13 cellular contexts compared by ENCODE assay signal in the genomic region with DNA sequence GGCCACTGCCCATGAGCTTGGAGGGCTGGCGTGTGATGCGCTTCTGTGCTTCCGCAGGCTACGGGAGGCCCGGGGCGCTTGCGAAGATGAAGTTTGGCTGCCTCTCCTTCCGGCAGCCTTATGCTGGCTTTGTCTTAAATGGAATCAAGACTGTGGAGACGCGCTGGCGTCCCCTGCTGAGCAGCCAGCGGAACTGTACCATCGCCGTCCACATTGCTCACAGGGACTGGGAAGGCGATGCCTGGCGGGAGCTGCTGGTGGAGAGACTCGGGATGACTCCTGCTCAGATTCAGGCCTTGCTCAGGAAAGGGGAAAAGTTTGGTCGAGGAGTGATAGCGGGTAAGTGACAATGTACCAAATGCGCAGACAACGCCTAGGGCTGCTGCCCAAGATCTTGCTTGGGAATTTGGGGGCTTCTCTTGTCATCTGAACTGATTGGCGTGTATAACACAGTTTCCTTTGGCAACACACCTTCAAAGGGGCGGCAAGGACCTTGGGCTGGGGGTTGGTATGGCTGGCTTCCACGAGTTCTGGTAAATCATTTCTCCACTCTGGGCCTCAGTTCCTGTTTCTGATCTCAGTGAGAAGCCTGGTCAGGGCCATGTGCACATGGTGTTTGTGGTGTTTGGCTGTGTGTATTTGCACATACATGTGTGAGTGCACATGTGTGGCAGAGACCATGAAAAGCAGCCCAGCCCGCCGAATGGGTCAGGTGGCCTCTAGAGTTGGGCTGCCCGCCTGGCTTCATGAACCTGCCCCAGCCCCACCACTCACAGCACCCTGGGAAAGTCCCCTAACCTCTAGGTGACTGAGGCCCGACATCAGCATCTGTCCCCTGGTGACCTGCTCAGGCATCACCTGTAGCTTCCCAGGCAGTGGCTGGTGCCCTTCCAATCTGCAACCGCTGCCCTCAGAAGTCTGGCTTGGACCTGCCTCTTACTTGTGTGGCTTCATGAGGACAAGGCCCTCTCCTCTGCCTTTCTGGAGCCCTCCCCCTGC. TPM values are rescaled to one million over a fixed set of nuclear protein-coding genes. Genes with fewer than 3 reads are reported as not detected.
A peak's percentile ranks its signal among the peaks of the same experiment; 100 is the strongest.
DNase-seq lines count a peak whose midpoint lies in the region; ATAC-seq, FAIRE-seq and TF ChIP-seq lines count a peak whose summit lies in the region.
"Not testable (repeated sequence)": the region's sequence is repeated elsewhere in the genome, so short reads cannot be mapped to it uniquely, and the experiment has no call there.
"Had no signal": no experiment of that assay in that cellular context is flagged by ENCODE, and none has a peak within 500 bp of the region (broad histone marks: within the 10 kb centered on the region; RNA-seq: fewer than 3 reads in every experiment).

No MANE protein-coding gene starts in this region.

- H3K27ac ChIP-seq in GM23248; IMR-90 (ENCODE audit: insufficient read depth, low read length); PC-9; endothelial cell of umbilical vein (ENCODE audit: insufficient read depth, low read depth, low read length); mesenchymal stem cell (ENCODE audit: low read length, poor library complexity, severe bottlenecking): not testable (repeated sequence)

- ATAC-seq in IMR-90 (ENCODE audit: low read depth) = not testable (repeated sequence)

- H3K4ac ChIP-seq in IMR-90 (ENCODE audit: low read depth, low read length); mesenchymal stem cell (ENCODE audit: low read depth in 1 of 2, low read length in 2 of 2): not testable (repeated sequence)

- not testable (repeated sequence) for TF ChIP-seq POLR2A in IMR-90 (IDR thresholded peaks at IDR 0.05; ENCODE audit: low read depth, low read length); endothelial cell of umbilical vein (IDR thresholded peaks at IDR 0.05; ENCODE audit: low read depth, low read length)

- not testable (repeated sequence) for H2AFZ ChIP-seq in GM23248; IMR-90 (replicated peaks; ENCODE audit: low read length, poor library complexity); PC-9; endothelial cell of umbilical vein (ENCODE audit: low read depth, low read length); mesenchymal stem cell (ENCODE audit: low read depth, low read length)

- H3K36me3 ChIP-seq in GM23248 (ENCODE audit: low read depth); IMR-90 (ENCODE audit: control insufficient read depth, insufficient read depth, low read length); PC-9 (ENCODE audit: low read depth); endothelial cell of umbilical vein (ENCODE audit: control insufficient read depth in 2 of 2, extremely low read depth in 1 of 2, insufficient read depth in 2 of 2, low read length in 2 of 2); mesenchymal stem cell (ENCODE audit: control insufficient read depth in 1 of 2, insufficient read depth in 2 of 2, low read depth in 1 of 2, low read length in 2 of 2): not testable (repeated sequence)

- H3K79me2 ChIP-seq in GM23248 (ENCODE audit: insufficient read depth); PC-9 (ENCODE audit: low read depth); endothelial cell of umbilical vein (ENCODE audit: control insufficient read depth, insufficient read depth, low read length): not testable (repeated sequence)

- dilution Hi-C loops in IMR-90 (cut with HindIII; ENCODE audit: low sequenced_read_pairs, unreplicated experiment); endothelial cell of umbilical vein (cut with MboI; ENCODE audit: extremely low pct_ligation_motif_present, low sequenced_read_pairs): not testable (repeated sequence)

- POLR2A ChIA-PET in IMR-90 (lab: Charles Lee; ENCODE audit: unreplicated experiment); PC-9 (lab: Charles Lee; ENCODE audit: unreplicated experiment); endothelial cell of umbilical vein (lab: Charles Lee): not testable (repeated sequence)

- H2BK120ac ChIP-seq in IMR-90 (ENCODE audit: low read depth, low read length); mesenchymal stem cell (ENCODE audit: low read depth, low read length): not testable (repeated sequence)

- not testable (repeated sequence) for H3K56ac ChIP-seq in IMR-90 (ENCODE audit: extremely low read depth, insufficient read depth, low read length)

- not testable (repeated sequence) for H3K27me3 ChIP-seq in GM23248 (replicated peaks; ENCODE audit: insufficient read depth); IMR-90 (ENCODE audit: control insufficient read depth, insufficient read depth, low read length); PC-9 (ENCODE audit: insufficient read depth, low read depth); endothelial cell of umbilical vein (ENCODE audit: control insufficient read depth in 2 of 2, insufficient read depth in 2 of 2, low read length in 2 of 2); mesenchymal stem cell (ENCODE audit: control insufficient read depth in 1 of 2, insufficient read depth in 1 of 2, low read length in 2 of 2)

- H3K23ac ChIP-seq in IMR-90 (ENCODE audit: low read depth, low read length); mesenchymal stem cell (ENCODE audit: low read length in 2 of 2): not testable (repeated sequence)

- not testable (repeated sequence) for H3K14ac ChIP-seq in IMR-90 (replicated peaks; ENCODE audit: low read depth, low read length); mesenchymal stem cell (ENCODE audit: low read length in 2 of 2)

- not testable (repeated sequence) for H3K4me3 ChIP-seq in GM23248; IMR-90 (ENCODE audit: insufficient read depth, low read depth, low read length); PC-9; endothelial cell of umbilical vein (replicated peaks in 1 of 3; ENCODE audit: insufficient read depth in 1 of 3, low read depth in 1 of 3, low read length in 3 of 3); mesenchymal stem cell (ENCODE audit: insufficient read depth in 1 of 2, low read depth in 1 of 2, low read length in 2 of 2)

- H3K9ac ChIP-seq in GM23248; IMR-90 (ENCODE audit: low read depth, low read length); endothelial cell of umbilical vein (replicated peaks; ENCODE audit: extremely low read depth, insufficient read depth, low read length); mesenchymal stem cell (ENCODE audit: low read length): not testable (repeated sequence)

- H2BK20ac ChIP-seq in IMR-90 (ENCODE audit: low read depth, low read length) = not testable (repeated sequence)

- H3K4me1 ChIP-seq in GM23248 (ENCODE audit: insufficient read depth); IMR-90 (ENCODE audit: control insufficient read depth, insufficient read depth, low read length); PC-9 (replicated peaks; ENCODE audit: insufficient read depth); endothelial cell of umbilical vein (ENCODE audit: control insufficient read depth, extremely low read depth, insufficient read depth, low read length); mesenchymal stem cell (ENCODE audit: control insufficient read depth, insufficient read depth, low read depth, low read length): not testable (repeated sequence)

- H3K9me2 ChIP-seq in GM23248 (ENCODE audit: insufficient read depth); PC-9 (ENCODE audit: insufficient read depth): not testable (repeated sequence)

- not testable (repeated sequence) for H3K4me2 ChIP-seq in GM23248 (ENCODE audit: unreplicated experiment); IMR-90 (ENCODE audit: low read depth, low read length); PC-9; endothelial cell of umbilical vein (ENCODE audit: insufficient read depth, low read length); mesenchymal stem cell (ENCODE audit: low read length, poor library complexity, severe bottlenecking)

- H4K91ac ChIP-seq in IMR-90 (ENCODE audit: insufficient read depth, low read depth, low read length); mesenchymal stem cell (ENCODE audit: low read length): not testable (repeated sequence)

- H3F3A ChIP-seq in GM23248 (ENCODE audit: insufficient read depth); PC-9 (ENCODE audit: insufficient read depth, low read depth): not testable (repeated sequence)

- not testable (repeated sequence) for H3K9me1 ChIP-seq in IMR-90 (ENCODE audit: insufficient read depth, low read length); endothelial cell of umbilical vein (replicated peaks; ENCODE audit: control insufficient read depth, extremely low read depth, insufficient read depth, low read length)

- not testable (repeated sequence) for H2AK5ac ChIP-seq in IMR-90 (ENCODE audit: low read depth, low read length); mesenchymal stem cell (ENCODE audit: low read length, severe bottlenecking)

- TF ChIP-seq RAD21 in IMR-90 (IDR thresholded peaks at IDR 0.05; ENCODE audit: low read length) = not testable (repeated sequence)

- H3K79me1 ChIP-seq in IMR-90 (ENCODE audit: low read depth in 1 of 2, low read length in 2 of 2); mesenchymal stem cell (replicated peaks; ENCODE audit: low read length, poor library complexity, severe bottlenecking): not testable (repeated sequence)

- WGBS in GM23248 (ENCODE audit: low coverage in 1 of 2, low lambda C conversion rate in 2 of 2, missing lambda C conversion rate in 2 of 2), 2 experiments = 75 to 82% methylated on average over 10 to 21 of the region's 29 CpGs
- no CpG with 5 or more reads among the region's 29 CpGs for WGBS in IMR-90 (ENCODE audit: extremely low coverage in 2 of 2, insufficient read length in 1 of 2), 2 experiments
- WGBS in mesenchymal stem cell = no CpG with 5 or more reads among the region's 29 CpGs

- not testable (repeated sequence) for H2BK5ac ChIP-seq in IMR-90 (ENCODE audit: low read depth, low read length, poor library complexity, severe bottlenecking); mesenchymal stem cell (ENCODE audit: low read depth, low read length, poor library complexity, severe bottlenecking)

- not testable (repeated sequence) for H3K18ac ChIP-seq in IMR-90 (ENCODE audit: low read depth, low read length); mesenchymal stem cell (ENCODE audit: low read depth in 1 of 2, low read length in 2 of 2)

- H4K8ac ChIP-seq in IMR-90 (ENCODE audit: low read depth in 2 of 2, low read length in 2 of 2); mesenchymal stem cell (ENCODE audit: low read length): not testable (repeated sequence)

- CTCF ChIA-PET in IMR-90 (lab: Yijun Ruan, JAX); PC-9 (lab: Charles Lee); endothelial cell of umbilical vein (lab: Charles Lee): not testable (repeated sequence)

- in situ Hi-C loops in GM23248 (cut with MboI); IMR-90 (cut with MboI; ENCODE audit: low sequenced_read_pairs): not testable (repeated sequence)

- H4K5ac ChIP-seq in IMR-90 (ENCODE audit: low read depth, low read length) = not testable (repeated sequence)

- not testable (repeated sequence) for H2BK15ac ChIP-seq in IMR-90 (ENCODE audit: low read depth, low read length); mesenchymal stem cell (ENCODE audit: low read depth, poor library complexity, severe bottlenecking)

- intact Hi-C loops in IMR-90 (cut with micrococcal nuclease); endothelial cell of umbilical vein (cut with micrococcal nuclease): not testable (repeated sequence)
- intact Hi-C loops in PC-9 (cut with micrococcal nuclease; ENCODE audit: unreplicated experiment) = loop anchor here (10.0 kb wide), 2 partner anchors 1019 to 1149 kb away; partner anchors contain the start of genes MTM1 and MTMR1

- TF ChIP-seq CTCF in IMR-90 (conservative IDR thresholded peaks at IDR 0.05; ENCODE audit: low read depth, low read length) (0 out of 2 replicates have a peak, but pooled peaks have one; percentile 12), PC-9 (conservative IDR thresholded peaks at IDR 0.05) (peak; percentile 34; the same call in 1 of the 2 replicates)
- not testable (repeated sequence) for TF ChIP-seq CTCF in endothelial cell of umbilical vein (IDR thresholded peaks at IDR 0.05; ENCODE audit: extremely low read depth in 1 of 2, insufficient read depth in 1 of 2, low read depth in 1 of 2, low read length in 2 of 2)

- FAIRE-seq in GM18507 (lab: Jason Lieb, UNC) (peak; percentile 60), endothelial cell of umbilical vein (lab: Jason Lieb, UNC) (peak; percentile 87)

- BruUV-seq in IMR-90 (replicated peaks; lab: Mats Ljungman, UMichigan); PC-9 (replicated peaks; lab: Mats Ljungman, UMichigan); endothelial cell of umbilical vein (replicated peaks; lab: Mats Ljungman, UMichigan): not testable (repeated sequence)

- not testable (repeated sequence) for H3K9me3 ChIP-seq in GM23248 (ENCODE audit: low read depth); IMR-90 (ENCODE audit: control insufficient read depth, insufficient read depth, low read length); PC-9 (ENCODE audit: insufficient read depth, low read depth); endothelial cell of umbilical vein (replicated peaks; ENCODE audit: control insufficient read depth, insufficient read depth, low read length); mesenchymal stem cell (ENCODE audit: control insufficient read depth, low read length)

- not testable (repeated sequence) for H2BK12ac ChIP-seq in mesenchymal stem cell (ENCODE audit: low read length in 2 of 2)

- not testable (repeated sequence) for H2AK9ac ChIP-seq in IMR-90 (replicated peaks; ENCODE audit: low read depth, low read length, poor library complexity)

- not testable (repeated sequence) for H4K20me1 ChIP-seq in GM23248 (ENCODE audit: insufficient read depth); IMR-90 (ENCODE audit: insufficient read depth, low read length); PC-9 (ENCODE audit: insufficient read depth); endothelial cell of umbilical vein (replicated peaks; ENCODE audit: control insufficient read depth, extremely low read depth, insufficient read depth, low read length)

- not testable (repeated sequence) for DNase-seq in GM18507 (ENCODE audit: extremely low spot score, insufficient read length, low read depth); IMR-90; PC-9; endothelial cell of umbilical vein (ENCODE audit: low read depth, low spot score)
- DNase-seq in GM23248 = peak; percentile 28
- peak; percentile 41 to 44 for DNase-seq in activated T-cell treated with anti-CD3 and anti-CD28 coated beads, Interleukin-2, amount 50 U/mL, for 48 hours
- DNase-seq in mesenchymal stem cell = peak; percentile 41

RNA-seq across cellular contexts. Expression of gene HSFX3, which starts 3.9 kb away (rescaled TPM):
- total RNA-seq in GM23248 (2014; rRNA removed; shearing (Covaris generic)) = not detected in 2 replicates
- not detected in 2 replicates for polyA plus RNA-seq in GM23248 (2016; fragmentation: Nextera tagmentation; extraction: Ambion mirVana)
- total RNA-seq in IMR-90 (2012; rRNA removed) = not detected in 2 replicates
- polyA plus RNA-seq in IMR-90 (2012; rRNA removed) = not detected in 2 replicates
- not detected in 2 replicates for polyA plus RNA-seq in IMR-90 (2012; cell fraction: cytosol; rRNA removed)
- polyA plus RNA-seq in IMR-90 (2012; cell fraction: nucleus; rRNA removed; ENCODE audit: low replicate concordance) = not detected in 2 replicates
- not detected in 2 replicates for total RNA-seq in PC-9 (2021)
- not detected in 2 replicates for total RNA-seq in endothelial cell of umbilical vein
- polyA plus RNA-seq in endothelial cell of umbilical vein = not detected in 2 replicates
- polyA plus RNA-seq in endothelial cell of umbilical vein (2011; cell fraction: cytosol; rRNA removed) = not detected in 2 replicates
- polyA plus RNA-seq in endothelial cell of umbilical vein (2011; cell fraction: nucleus; rRNA removed) = not detected in 2 replicates
- not detected in 2 replicates for polyA plus RNA-seq in endothelial cell of umbilical vein (2012)
- not detected in 2 replicates for polyA minus RNA-seq in endothelial cell of umbilical vein
- not detected for polyA minus RNA-seq in endothelial cell of umbilical vein (2011; cell fraction: cytosol; rRNA and poly(A)+ RNA removed)
- not detected in 2 replicates for polyA minus RNA-seq in endothelial cell of umbilical vein (2011; cell fraction: nucleus; rRNA and poly(A)+ RNA removed)
- polyA plus RNA-seq in mesenchymal stem cell (2013, experiment 1 of 2) = not detected
- not detected for polyA plus RNA-seq in mesenchymal stem cell (2013, experiment 2 of 2)
- total RNA-seq: activated CD8-positive, alpha-beta T cell treated with anti-CD3 and anti-CD28 coated beads, Interleukin-2, amount 10 ng/mL, durations not matched to agents 7 days and 5 days; lower leg skin; Peyer's patch; skeletal muscle tissue; thoracic aorta had no signal
- polyA plus RNA-seq: adipose tissue had no signal

RNA-seq across cellular contexts. Expression of gene EOLA1, which starts 5.0 kb away (rescaled TPM):
- 10.4 and 10.6 TPM in 2 replicates for total RNA-seq in GM23248 (2014; rRNA removed; shearing (Covaris generic))
- polyA plus RNA-seq in GM23248 (2016; fragmentation: Nextera tagmentation; extraction: Ambion mirVana) (12.0 and 12.3 TPM in 2 replicates), IMR-90 (2012; rRNA removed) (15.2 and 15.5 TPM in 2 replicates), endothelial cell of umbilical vein (11.2 and 12.5 TPM in 2 replicates)
- total RNA-seq in IMR-90 (2012; rRNA removed) (15.3 and 16.8 TPM in 2 replicates), PC-9 (2021) (24.3 and 25.1 TPM in 2 replicates), endothelial cell of umbilical vein (17.5 and 24.6 TPM in 2 replicates)
- polyA plus RNA-seq in IMR-90 (2012; cell fraction: cytosol; rRNA removed) = 11.2 and 13.9 TPM in 2 replicates
- polyA plus RNA-seq in IMR-90 (2012; cell fraction: nucleus; rRNA removed; ENCODE audit: low replicate concordance) = 22.0 and 84.5 TPM in 2 replicates
- 15.1 and 15.8 TPM in 2 replicates for polyA plus RNA-seq in endothelial cell of umbilical vein (2011; cell fraction: cytosol; rRNA removed)
- polyA plus RNA-seq in endothelial cell of umbilical vein (2011; cell fraction: nucleus; rRNA removed) = 19.6 and 20.0 TPM in 2 replicates
- 14.8 and 17.0 TPM in 2 replicates for polyA plus RNA-seq in endothelial cell of umbilical vein (2012)
- polyA minus RNA-seq in endothelial cell of umbilical vein = 7.6 and 10.8 TPM in 2 replicates
- 9.3 TPM for polyA minus RNA-seq in endothelial cell of umbilical vein (2011; cell fraction: cytosol; rRNA and poly(A)+ RNA removed)
- 8.3 and 12.3 TPM in 2 replicates for polyA minus RNA-seq in endothelial cell of umbilical vein (2011; cell fraction: nucleus; rRNA and poly(A)+ RNA removed)
- 9.4 TPM for polyA plus RNA-seq in mesenchymal stem cell (2013, experiment 1 of 2)
- polyA plus RNA-seq in mesenchymal stem cell (2013, experiment 2 of 2) = 8.4 TPM

RNA-seq across cellular contexts. Expression of gene IDS, which starts 40.7 kb away (rescaled TPM):
- 38.2 and 47.7 TPM in 2 replicates for total RNA-seq in GM23248 (2014; rRNA removed; shearing (Covaris generic))
- polyA plus RNA-seq in GM23248 (2016; fragmentation: Nextera tagmentation; extraction: Ambion mirVana) (78.4 and 79.5 TPM in 2 replicates), IMR-90 (2012; rRNA removed) (56.9 and 62.7 TPM in 2 replicates), endothelial cell of umbilical vein (42.9 and 44.0 TPM in 2 replicates)
- total RNA-seq in IMR-90 (2012; rRNA removed) (22.8 and 26.3 TPM in 2 replicates), PC-9 (2021) (169 and 214 TPM in 2 replicates), endothelial cell of umbilical vein (35.2 and 42.2 TPM in 2 replicates)
- 46.3 and 52.4 TPM in 2 replicates for polyA plus RNA-seq in IMR-90 (2012; cell fraction: cytosol; rRNA removed)
- polyA plus RNA-seq in IMR-90 (2012; cell fraction: nucleus; rRNA removed; ENCODE audit: low replicate concordance) = 64.6 and 81.5 TPM in 2 replicates
- 41.1 and 42.8 TPM in 2 replicates for polyA plus RNA-seq in endothelial cell of umbilical vein (2011; cell fraction: cytosol; rRNA removed)
- 44.1 and 46.1 TPM in 2 replicates for polyA plus RNA-seq in endothelial cell of umbilical vein (2011; cell fraction: nucleus; rRNA removed)
- polyA plus RNA-seq in endothelial cell of umbilical vein (2012) = 39.4 and 43.7 TPM in 2 replicates
- polyA minus RNA-seq in endothelial cell of umbilical vein = 56.8 and 73.5 TPM in 2 replicates
- 4.5 TPM for polyA minus RNA-seq in endothelial cell of umbilical vein (2011; cell fraction: cytosol; rRNA and poly(A)+ RNA removed)
- 27.7 and 31.7 TPM in 2 replicates for polyA minus RNA-seq in endothelial cell of umbilical vein (2011; cell fraction: nucleus; rRNA and poly(A)+ RNA removed)
- 65.0 TPM for polyA plus RNA-seq in mesenchymal stem cell (2013, experiment 1 of 2)
- polyA plus RNA-seq in mesenchymal stem cell (2013, experiment 2 of 2) = 67.1 TPM

RNA-seq across cellular contexts. Expression of gene MAGEA9B, which starts 41.4 kb away (rescaled TPM):
- not detected in 2 replicates for total RNA-seq in GM23248 (2014; rRNA removed; shearing (Covaris generic))
- polyA plus RNA-seq in GM23248 (2016; fragmentation: Nextera tagmentation; extraction: Ambion mirVana) = not detected in 2 replicates
- total RNA-seq in IMR-90 (2012; rRNA removed) = not detected in 2 replicates
- polyA plus RNA-seq in IMR-90 (2012; rRNA removed) = not detected in 2 replicates
- polyA plus RNA-seq in IMR-90 (2012; cell fraction: cytosol; rRNA removed) = not detected in 2 replicates
- not detected in 2 replicates for polyA plus RNA-seq in IMR-90 (2012; cell fraction: nucleus; rRNA removed; ENCODE audit: low replicate concordance)
- not detected in 2 replicates for total RNA-seq in PC-9 (2021)
- total RNA-seq in endothelial cell of umbilical vein = not detected in 2 replicates
- polyA plus RNA-seq in endothelial cell of umbilical vein = not detected in 2 replicates
- polyA plus RNA-seq in endothelial cell of umbilical vein (2011; cell fraction: cytosol; rRNA removed) = not detected in 2 replicates
- not detected in 2 replicates for polyA plus RNA-seq in endothelial cell of umbilical vein (2011; cell fraction: nucleus; rRNA removed)
- polyA plus RNA-seq in endothelial cell of umbilical vein (2012) = not detected in 2 replicates
- 0.30 TPM in 1 of 2 replicates, not detected in the other for polyA minus RNA-seq in endothelial cell of umbilical vein
- not detected for polyA minus RNA-seq in endothelial cell of umbilical vein (2011; cell fraction: cytosol; rRNA and poly(A)+ RNA removed)
- polyA minus RNA-seq in endothelial cell of umbilical vein (2011; cell fraction: nucleus; rRNA and poly(A)+ RNA removed) = not detected in 2 replicates
- polyA plus RNA-seq in mesenchymal stem cell (2013, experiment 1 of 2) = not detected
- not detected for polyA plus RNA-seq in mesenchymal stem cell (2013, experiment 2 of 2)
- total RNA-seq: activated CD8-positive, alpha-beta T cell treated with anti-CD3 and anti-CD28 coated beads, Interleukin-2, amount 10 ng/mL, durations not matched to agents 7 days and 5 days; lower leg skin; Peyer's patch; skeletal muscle tissue; thoracic aorta had no signal
- polyA plus RNA-seq: adipose tissue had no signal

RNA-seq across cellular contexts. Expression of gene HSFX2, which starts 49.3 kb away (rescaled TPM):
- total RNA-seq in GM23248 (2014; rRNA removed; shearing (Covaris generic)) = 0.43 TPM in 1 of 2 replicates, not detected in the other
- polyA plus RNA-seq in GM23248 (2016; fragmentation: Nextera tagmentation; extraction: Ambion mirVana) (not detected in 2 replicates), IMR-90 (2012; rRNA removed) (0.34 and 0.36 TPM in 2 replicates), endothelial cell of umbilical vein (0.11 and 0.86 TPM in 2 replicates)
- total RNA-seq in IMR-90 (2012; rRNA removed) (not detected in 2 replicates), PC-9 (2021) (0.28 and 0.80 TPM in 2 replicates), endothelial cell of umbilical vein (0.55 TPM in 1 of 2 replicates, not detected in the other)
- 0.25 and 0.49 TPM in 2 replicates for polyA plus RNA-seq in IMR-90 (2012; cell fraction: cytosol; rRNA removed)
- polyA plus RNA-seq in IMR-90 (2012; cell fraction: nucleus; rRNA removed; ENCODE audit: low replicate concordance) = 0.26 and 2.2 TPM in 2 replicates
- polyA plus RNA-seq in endothelial cell of umbilical vein (2011; cell fraction: cytosol; rRNA removed) = 0.39 TPM in 1 of 2 replicates, not detected in the other
- 0.74 TPM in 1 of 2 replicates, not detected in the other for polyA plus RNA-seq in endothelial cell of umbilical vein (2011; cell fraction: nucleus; rRNA removed)
- polyA plus RNA-seq in endothelial cell of umbilical vein (2012) = not detected in 2 replicates
- polyA minus RNA-seq in endothelial cell of umbilical vein = not detected in 2 replicates
- not detected for polyA minus RNA-seq in endothelial cell of umbilical vein (2011; cell fraction: cytosol; rRNA and poly(A)+ RNA removed)
- polyA minus RNA-seq in endothelial cell of umbilical vein (2011; cell fraction: nucleus; rRNA and poly(A)+ RNA removed) = not detected in 2 replicates
- polyA plus RNA-seq in mesenchymal stem cell (2013, experiment 1 of 2) = 0.06 TPM
- not detected for polyA plus RNA-seq in mesenchymal stem cell (2013, experiment 2 of 2)
- total RNA-seq: activated CD8-positive, alpha-beta T cell treated with anti-CD3 and anti-CD28 coated beads, Interleukin-2, amount 10 ng/mL, durations not matched to agents 7 days and 5 days; lower leg skin had no signal
